1 cellular context compared by ENCODE assay signal in the genomic region with DNA sequence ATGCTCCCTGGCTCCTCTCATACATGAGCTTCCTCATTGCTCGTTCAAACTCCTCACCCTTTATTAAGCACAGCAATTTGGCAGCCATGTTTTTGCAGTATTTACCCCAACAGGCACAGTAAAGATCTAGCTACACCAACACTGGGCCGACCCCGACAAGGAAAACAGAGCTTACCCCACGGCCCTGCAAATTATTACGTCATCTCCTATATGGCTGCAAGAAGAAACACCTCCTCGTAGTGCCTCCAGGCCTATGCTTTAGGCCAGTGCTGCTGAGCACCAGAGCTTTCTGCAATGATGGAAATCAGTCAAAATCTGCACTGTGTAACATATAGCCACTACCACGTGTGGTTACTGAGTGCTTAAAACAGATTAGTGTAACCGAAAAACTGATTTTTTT.
TF ChIP-seq lines count a peak whose summit lies in the region.

No MANE protein-coding gene starts in this region.

TF ChIP-seq in GM23338, 12 proteins besides CTCF, POLR2A, EP300 and RAD21 (continued from another document):
- no peak for TF ChIP-seq STAT1 (IDR thresholded peaks at IDR 0.05; ENCODE audit: unreplicated experiment)
- no peak for TF ChIP-seq ZNF331 (CRISPR knock-in tag; IDR thresholded peaks at IDR 0.05; ENCODE audit: low read depth)
- TF ChIP-seq EZH2 (IDR thresholded peaks at IDR 0.05; ENCODE audit: low read depth, unreplicated experiment) = no peak
- no peak for TF ChIP-seq NANOG (IDR thresholded peaks at IDR 0.05; ENCODE audit: borderline replicate concordance)
- TF ChIP-seq ETS1 (IDR thresholded peaks at IDR 0.05) = no peak
